Comparison of ENCODE assay signal across 9 cellular contexts in the genomic region with DNA sequence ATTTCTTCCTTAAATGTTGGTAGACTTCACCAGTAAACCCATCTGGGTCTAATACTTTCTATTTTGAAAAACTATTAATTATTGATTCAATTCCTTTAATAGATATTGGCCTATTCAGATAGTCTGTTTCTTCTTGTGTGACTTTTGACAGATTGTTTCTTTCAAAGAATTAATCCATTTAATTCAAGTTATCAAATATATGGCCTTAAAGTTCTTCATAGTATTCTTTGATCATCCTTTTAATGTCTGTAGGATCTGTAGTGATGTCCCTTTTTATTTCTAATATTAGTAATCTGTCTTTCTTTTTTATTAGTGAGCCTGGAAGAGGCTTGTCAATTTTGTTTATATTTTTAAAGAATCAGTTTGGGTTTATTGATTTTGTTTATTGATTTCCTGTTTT.
"Had no signal": no experiment of that assay in that cellular context is flagged by ENCODE, and none has a peak within 500 bp of the region (broad histone marks: within the 10 kb centered on the region; RNA-seq: fewer than 3 reads in every experiment).

No MANE protein-coding gene starts in this region.

- H3K9me3 ChIP-seq: HAP-1 had no signal

- H3K27ac ChIP-seq: GM23248, HL-60 had no signal

- DNase-seq: GM23248, GOT3, H7, IMR-90, KG1 had no signal

- H3K36me3 ChIP-seq: HAP-1 had no signal

- ATAC-seq: HCT116, K562 had no signal

- H3K4me3 ChIP-seq: GM23248, HAP-1, K562 had no signal

- H3K4me1 ChIP-seq: HAP-1 had no signal

- FAIRE-seq: K562 had no signal
